ENCODE assay signal across 23 cellular contexts in the genomic region with DNA sequence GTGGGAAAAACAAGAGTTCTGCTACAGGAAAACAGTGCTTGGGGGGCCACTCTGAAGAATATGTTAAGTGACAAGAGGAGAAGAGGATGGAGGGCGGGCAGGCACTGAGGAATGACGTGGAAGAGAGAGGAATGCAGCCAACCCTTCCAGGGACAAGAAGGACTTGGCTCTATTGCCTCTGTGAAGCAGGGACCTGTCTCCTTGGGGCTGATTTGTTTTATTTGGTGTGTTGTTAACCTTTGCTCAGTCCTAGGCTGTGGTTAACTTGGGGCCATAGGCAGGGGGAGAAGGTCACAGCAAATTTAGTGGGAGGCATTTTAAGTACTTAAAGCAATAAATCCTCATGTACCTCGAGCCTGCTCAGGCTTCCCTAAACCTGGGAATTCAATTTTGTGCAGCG. TPM values are rescaled to one million over a fixed set of nuclear protein-coding genes. Genes with fewer than 3 reads are reported as not detected.
DNase-seq lines count a peak whose midpoint lies in the region; ATAC-seq and TF ChIP-seq lines count a peak whose summit lies in the region.
"Had no signal": no experiment of that assay in that cellular context is flagged by ENCODE, and none has a peak within 500 bp of the region (broad histone marks: within the 10 kb centered on the region; RNA-seq: fewer than 3 reads in every experiment).

No MANE protein-coding gene starts in this region.

- H3K4me1 Mint-ChIP-seq in GM23338 (peaks cover 42% of the 10 kb centered on the region), nephron progenitor cell (peaks cover 44% of the 10 kb centered on the region)

- ATAC-seq in GM23338: peak; percentile 47
- ATAC-seq in HG03469 (IDR thresholded peaks at IDR 0.05; ENCODE audit: unreplicated experiment): no peak
- ATAC-seq in HG02852 (IDR thresholded peaks at IDR 0.05; ENCODE audit: unreplicated experiment): no peak

- H2AFZ ChIP-seq in GM23338: peak overlapping the region; percentile 4; the same call in 1 of the 2 replicates
- H2AFZ ChIP-seq in hepatocyte: no peak overlapping the region

- H3K9me3 Mint-ChIP-seq in GM23338: no peaks in the 10 kb centered on the region
- H3K9me3 Mint-ChIP-seq in nephron progenitor cell: no peaks in the 10 kb centered on the region
- H3K9me3 Mint-ChIP-seq: CD4-positive, alpha-beta T cell had no signal

- peak overlapping the region; percentile 59; the same call in 1 of the 2 replicates for H3K4me2 ChIP-seq in GM23338
- peak overlapping the region; percentile 24 for H3K4me2 ChIP-seq in hepatocyte

- 22% methylated on average over 4 of the region's 4 CpGs for WGBS in hepatocyte (ENCODE audit: low lambda C conversion rate, missing lambda C conversion rate)

- H3K4me3 ChIP-seq in GM23338: no peak overlapping the region
- peak overlapping the region; percentile 65 for H3K4me3 ChIP-seq in SK-N-MC
- H3K4me3 ChIP-seq in hepatocyte: no peak overlapping the region
- no peak overlapping the region for H3K4me3 ChIP-seq in MG63
- H3K4me3 ChIP-seq: SJSA1 had no signal

- H3K27me3 Mint-ChIP-seq in GM23338 (ENCODE audit: insufficient read depth, low read depth, poor library complexity) (no peaks in the 10 kb centered on the region), nephron progenitor cell (ENCODE audit: low read depth, poor library complexity) (peaks cover 92% of the 10 kb centered on the region)

- H4K20me1 ChIP-seq in GM23338 (replicated peaks; ENCODE audit: insufficient read depth): no peaks in the 10 kb centered on the region
- no peaks in the 10 kb centered on the region for H4K20me1 ChIP-seq in hepatocyte (ENCODE audit: insufficient read depth, poor library complexity, severe bottlenecking)

- H3K27ac ChIP-seq in GM23338 (ENCODE audit: low read depth) (no peak overlapping the region), SK-N-MC (peak overlapping the region; percentile 99), hepatocyte (peak overlapping the region; percentile 49)
- H3K27ac ChIP-seq: SJSA1 had no signal

- peaks cover 4% of the 10 kb centered on the region; the same call in 1 of the 2 replicates for H3K9me2 ChIP-seq in GM23338 (ENCODE audit: insufficient read depth)
- H3K9me2 ChIP-seq in hepatocyte (replicated peaks; ENCODE audit: insufficient read depth): no peaks in the 10 kb centered on the region

- H3K27ac Mint-ChIP-seq in GM23338 (no peak overlapping the region), nephron progenitor cell (no peak overlapping the region)
- H3K27ac Mint-ChIP-seq: CD4-positive, alpha-beta T cell had no signal

- peaks cover 42% of the 10 kb centered on the region for H3K4me1 ChIP-seq in GM23338 (ENCODE audit: insufficient read depth)
- H3K4me1 ChIP-seq in hepatocyte (ENCODE audit: insufficient read depth): peaks cover 18% of the 10 kb centered on the region
- H3K4me1 ChIP-seq: BE2C, SJSA1 had no signal

- H3K9me3 ChIP-seq in SK-N-MC (ENCODE audit: low read depth, low read length) (no peaks in the 10 kb centered on the region), hepatocyte (ENCODE audit: low read depth) (no peaks in the 10 kb centered on the region), MG63 (no peaks in the 10 kb centered on the region)
- H3K9me3 ChIP-seq: BE2C, SJSA1 had no signal

- H3K27me3 ChIP-seq in GM23338 (ENCODE audit: insufficient read depth): no peaks in the 10 kb centered on the region
- H3K27me3 ChIP-seq in hepatocyte: no peaks in the 10 kb centered on the region
- no peaks in the 10 kb centered on the region; the same call in 1 of the 2 replicates for H3K27me3 ChIP-seq in MG63
- H3K27me3 ChIP-seq: BE2C had no signal

- no peaks in the 10 kb centered on the region for H3F3A ChIP-seq in GM23338 (replicated peaks; ENCODE audit: low read depth)

- DNase-seq in GM23338 (ENCODE audit: low spot score): peak; percentile 55
- DNase-seq in SK-N-MC (ENCODE audit: low read depth, low spot score): no peak
- peak; percentile 42 for DNase-seq in hepatocyte (ENCODE audit: low spot score)
- DNase-seq in nephron progenitor cell: peak; percentile 63
- no peak for DNase-seq in MG63
- DNase-seq in NCI-H187 (lab: John Stamatoyannopoulos, UW): no peak
- DNase-seq: BE2C; Calu3; CD4-positive, alpha-beta T cell; DMS53; HCEC 1CT; NCI-H1092 treated with DMSO at 0.1 percent for 48 hours; NCI-H1694; NCI-H2107; NCI-H345; NK-92 treated with Interleukin-12 subunit alpha and Interleukin-12 subunit beta, amount 100 ng/mL, for 24 hours; OCI-M1; RPMI8226; SW 1271 had no signal

- H3K79me2 ChIP-seq in GM23338 (replicated peaks; ENCODE audit: insufficient read depth): no peaks in the 10 kb centered on the region
- no peaks in the 10 kb centered on the region for H3K79me2 ChIP-seq in hepatocyte

- H3K9ac ChIP-seq in SK-N-MC (ENCODE audit: insufficient read length): peak overlapping the region; percentile 69

- no peak overlapping the region for H3K4me3 Mint-ChIP-seq in GM23338
- no peak overlapping the region for H3K4me3 Mint-ChIP-seq in nephron progenitor cell
- H3K4me3 Mint-ChIP-seq: CD4-positive, alpha-beta T cell had no signal

- H3K36me3 ChIP-seq in GM23338 (ENCODE audit: insufficient read depth): no peaks in the 10 kb centered on the region
- no peaks in the 10 kb centered on the region for H3K36me3 ChIP-seq in SK-N-MC (ENCODE audit: insufficient read depth, low read length)
- no peaks in the 10 kb centered on the region for H3K36me3 ChIP-seq in hepatocyte (replicated peaks; ENCODE audit: insufficient read depth, low read depth)
- H3K36me3 ChIP-seq in MG63: no peaks in the 10 kb centered on the region
- H3K36me3 ChIP-seq: BE2C, SJSA1 had no signal

- TF ChIP-seq CTCF in GM23338 (conservative IDR thresholded peaks at IDR 0.05; ENCODE audit: low read depth in 2 of 2) (no peak), hepatocyte (IDR thresholded peaks at IDR 0.05; ENCODE audit: poor library complexity) (no peak), nephron progenitor cell (IDR thresholded peaks at IDR 0.05) (no peak)

- H3K36me3 Mint-ChIP-seq in GM23338 (ENCODE audit: low read depth) (no peaks in the 10 kb centered on the region), nephron progenitor cell (ENCODE audit: low read depth) (no peaks in the 10 kb centered on the region)

TF ChIP-seq in GM23338, 12 proteins besides CTCF, POLR2A, EP300 and RAD21 (continues in another document):
- TF ChIP-seq ZNF331 (CRISPR knock-in tag; IDR thresholded peaks at IDR 0.05; ENCODE audit: low read depth): no peak
- no peak for TF ChIP-seq STAT1 (IDR thresholded peaks at IDR 0.05; ENCODE audit: unreplicated experiment)

RNA-seq across cellular contexts. Expression of a gene that starts 39.9 kb away (rescaled TPM):
- total RNA-seq in GM23338 (2014; rRNA removed; shearing (Covaris generic)): 0.04 TPM in 1 of 2 replicates, not detected in the other
- polyA plus RNA-seq in GM23338 (2016; fragmentation: Nextera tagmentation; extraction: Ambion mirVana): 0.07 TPM in 1 of 2 replicates, not detected in the other
- 0.10 TPM in 1 of 2 replicates, not detected in the other for total RNA-seq in hepatocyte
- 0.05 TPM in 1 of 2 replicates, not detected in the other for polyA plus RNA-seq in hepatocyte
- 0.03 and 0.10 TPM in 2 replicates for total RNA-seq in MG63 (2014; rRNA removed; shearing (Covaris generic); ENCODE audit: low replicate concordance)
- total RNA-seq: Calu3; CD4-positive, alpha-beta T cell; MCF 10A; SJSA1 had no signal

Comparison
In these comparisons a context has a peak if more than half of its experiments do, and no peak if none do; other contexts are left out.
1. DNase-seq: peak in GM23338 (single experiment), hepatocyte (single experiment) and nephron progenitor cell (single experiment); none in SK-N-MC (single experiment), MG63 (single experiment) and NCI-H187 (0 of 2).